In genomic region chr5:147856801-147857200, GRCh38 we compare ENCODE assay signal across 1 cellular context.
TF ChIP-seq lines count a peak whose summit lies in the region.

No MANE protein-coding gene starts in this region.

TF ChIP-seq in GM23338, 12 proteins besides CTCF, POLR2A, EP300 and RAD21 (continued from another document):
- TF ChIP-seq ZNF462 (CRISPR knock-in tag; IDR thresholded peaks at IDR 0.05): no peak
